25 cellular contexts compared by ENCODE assay signal in genomic region chr10:3179174-3179573, GRCh38. TPM values are rescaled to one million over a fixed set of nuclear protein-coding genes. Genes with fewer than 3 reads are reported as not detected.
DNase-seq lines count a peak whose midpoint lies in the region; ATAC-seq, FAIRE-seq and TF ChIP-seq lines count a peak whose summit lies in the region.
"Had no signal": no experiment of that assay in that cellular context is flagged by ENCODE, and none has a peak within 500 bp of the region (broad histone marks: within the 10 kb centered on the region; RNA-seq: fewer than 3 reads in every experiment).

No MANE protein-coding gene starts in this region.

- intact Hi-C loops in IMR-90 (cut with micrococcal nuclease) = no loop called here

- H3K4me1 Mint-ChIP-seq in astrocyte (ENCODE audit: low read depth, unreplicated experiment) = no peaks in the 10 kb centered on the region
- H3K4me1 Mint-ChIP-seq: CD4-positive, alpha-beta memory T cell had no signal

- H2AFZ ChIP-seq in IMR-90 (replicated peaks; ENCODE audit: low read length, poor library complexity) (no peak overlapping the region), astrocyte (ENCODE audit: low read depth, low read length) (no peak overlapping the region), mesenchymal stem cell (ENCODE audit: low read depth, low read length) (no peak overlapping the region)
- H2AFZ ChIP-seq: GM23338 had no signal

- peaks cover 2% of the 10 kb centered on the region for H3K27me3 Mint-ChIP-seq in astrocyte (ENCODE audit: low read depth, unreplicated experiment)

- H2BK20ac ChIP-seq in IMR-90 (ENCODE audit: low read depth, low read length) = no peak overlapping the region

- no peak overlapping the region for H3K56ac ChIP-seq in IMR-90 (ENCODE audit: extremely low read depth, insufficient read depth, low read length)

- CTCF ChIA-PET in IMR-90 (lab: Yijun Ruan, JAX) = no interaction called here

- TF ChIP-seq POLR2A in IMR-90 (IDR thresholded peaks at IDR 0.05; ENCODE audit: low read depth, low read length) = no peak

- H3K79me2 ChIP-seq in astrocyte (ENCODE audit: insufficient read depth, low read length) = no peaks in the 10 kb centered on the region

- H3K4me3 ChIP-seq in IMR-90 (ENCODE audit: insufficient read depth, low read depth, low read length) (no peak overlapping the region), astrocyte (ENCODE audit: insufficient read depth, low read depth, low read length) (no peak overlapping the region), fibroblast of the aortic adventitia (ENCODE audit: low read depth, low read length) (no peak overlapping the region), mesenchymal stem cell (ENCODE audit: insufficient read depth in 1 of 2, low read depth in 1 of 2, low read length in 2 of 2) (no peak overlapping the region)
- H3K4me3 ChIP-seq: A549; BLaER1 treated with 17β-estradiol and CSF1 and Interleukin-3, amounts not matched to agents 10 nM and 100 nM; GM23338 had no signal

- H4K20me1 ChIP-seq in IMR-90 (ENCODE audit: insufficient read depth, low read length) (no peaks in the 10 kb centered on the region), astrocyte (ENCODE audit: insufficient read depth, low read length) (no peaks in the 10 kb centered on the region)
- H4K20me1 ChIP-seq: BLaER1 treated with 17β-estradiol and CSF1 and Interleukin-3, amounts not matched to agents 10 nM and 100 nM had no signal

- peaks cover 24% of the 10 kb centered on the region for H3K27me3 ChIP-seq in IMR-90 (ENCODE audit: control insufficient read depth, insufficient read depth, low read length)
- H3K27me3 ChIP-seq in astrocyte (ENCODE audit: insufficient read depth, low read length) = peaks cover 8% of the 10 kb centered on the region
- H3K27me3 ChIP-seq in mesenchymal stem cell (ENCODE audit: control insufficient read depth in 1 of 2, insufficient read depth in 1 of 2, low read length in 2 of 2) = peaks cover 0 to 17% of the 10 kb centered on the region in 2 experiments
- H3K27me3 ChIP-seq: BLaER1 treated with 17β-estradiol and CSF1 and Interleukin-3, amounts not matched to agents 10 nM and 100 nM had no signal

- H2BK12ac ChIP-seq in mesenchymal stem cell (ENCODE audit: low read length in 2 of 2) = no peak overlapping the region

- no peaks in the 10 kb centered on the region for H3K36me3 ChIP-seq in IMR-90 (ENCODE audit: control insufficient read depth, insufficient read depth, low read length)
- H3K36me3 ChIP-seq in astrocyte (ENCODE audit: insufficient read depth, low read length) = no peaks in the 10 kb centered on the region
- no peaks in the 10 kb centered on the region for H3K36me3 ChIP-seq in mesenchymal stem cell (ENCODE audit: control insufficient read depth in 1 of 2, insufficient read depth in 2 of 2, low read depth in 1 of 2, low read length in 2 of 2)
- H3K36me3 ChIP-seq: BE2C; BLaER1 treated with 17β-estradiol and CSF1 and Interleukin-3, amounts not matched to agents 10 nM and 100 nM had no signal

- H3K9ac ChIP-seq in IMR-90 (ENCODE audit: low read depth, low read length) (no peak overlapping the region), astrocyte (ENCODE audit: low read length) (no peak overlapping the region), mesenchymal stem cell (ENCODE audit: low read length) (no peak overlapping the region)
- H3K9ac ChIP-seq: BLaER1 treated with 17β-estradiol and CSF1 and Interleukin-3, amounts not matched to agents 10 nM and 100 nM had no signal

- in situ Hi-C loops in IMR-90 (cut with MboI; ENCODE audit: low sequenced_read_pairs) = no loop called here

- H3K4me2 ChIP-seq in IMR-90 (ENCODE audit: low read depth, low read length) (no peak overlapping the region), astrocyte (ENCODE audit: low read length) (no peak overlapping the region), mesenchymal stem cell (ENCODE audit: low read length, poor library complexity, severe bottlenecking) (no peak overlapping the region)
- H3K4me2 ChIP-seq: A549; BLaER1 treated with 17β-estradiol and CSF1 and Interleukin-3, amounts not matched to agents 10 nM and 100 nM; GM23338 had no signal

- H3K4ac ChIP-seq in IMR-90 (ENCODE audit: low read depth, low read length) (no peak overlapping the region), mesenchymal stem cell (ENCODE audit: low read depth in 1 of 2, low read length in 2 of 2) (no peak overlapping the region)

- dilution Hi-C loops in IMR-90 (cut with HindIII; ENCODE audit: low sequenced_read_pairs, unreplicated experiment) = no loop called here

- TF ChIP-seq RAD21 in IMR-90 (IDR thresholded peaks at IDR 0.05; ENCODE audit: low read length) = no peak

- POLR2A ChIA-PET in IMR-90 (lab: Charles Lee; ENCODE audit: unreplicated experiment) = no interaction called here

- TF ChIP-seq CTCF in IMR-90 (conservative IDR thresholded peaks at IDR 0.05; ENCODE audit: low read depth, low read length) = no peak
- no peak for TF ChIP-seq CTCF in astrocyte (IDR thresholded peaks at IDR 0.05; ENCODE audit: insufficient read depth, low read depth, low read length)
- no peak for TF ChIP-seq CTCF in fibroblast of the aortic adventitia (IDR thresholded peaks at IDR 0.05; ENCODE audit: insufficient read depth, low read length)

- DNase-seq in IMR-90 (peak; percentile 6), astrocyte (ENCODE audit: low read depth) (peak; percentile 36), fibroblast of the aortic adventitia (ENCODE audit: low read depth) (peak; percentile 42), mesenchymal stem cell (peak; percentile 17), HUDEP-2 (lab: John Stamatoyannopoulos, UW; ENCODE audit: unreplicated experiment in 76 of 76) (no peak)
- DNase-seq: 8988T; ACHN; AML-193; BE2C; Calu3; CD4-positive, alpha-beta memory T cell; COR-L47; DMS53; DMS79 treated with DMSO at 0.1 percent for 48 hours; GF-D8; H9 had no signal

- no peak overlapping the region for H2AK5ac ChIP-seq in IMR-90 (ENCODE audit: low read depth, low read length)
- no peak overlapping the region for H2AK5ac ChIP-seq in mesenchymal stem cell (ENCODE audit: low read length, severe bottlenecking)

- no peaks in the 10 kb centered on the region; the same call in 1 of the 2 replicates for H3K9me3 ChIP-seq in IMR-90 (ENCODE audit: control insufficient read depth, insufficient read depth, low read length)
- H3K9me3 ChIP-seq in astrocyte (ENCODE audit: insufficient read depth, low read depth, low read length) = no peaks in the 10 kb centered on the region
- H3K9me3 ChIP-seq in mesenchymal stem cell (ENCODE audit: control insufficient read depth, low read length) = no peaks in the 10 kb centered on the region
- H3K9me3 ChIP-seq: BE2C; BLaER1 treated with 17β-estradiol and CSF1 and Interleukin-3, amounts not matched to agents 10 nM and 100 nM had no signal

- H4K8ac ChIP-seq in IMR-90 (ENCODE audit: low read depth in 2 of 2, low read length in 2 of 2) (no peak overlapping the region), mesenchymal stem cell (ENCODE audit: low read length) (no peak overlapping the region)

- no peak overlapping the region for H2BK15ac ChIP-seq in IMR-90 (ENCODE audit: low read depth, low read length)
- H2BK15ac ChIP-seq in mesenchymal stem cell (ENCODE audit: low read depth, poor library complexity, severe bottlenecking) = no peak overlapping the region

- H3K27ac ChIP-seq in IMR-90 (ENCODE audit: insufficient read depth, low read length) (no peak overlapping the region), astrocyte (ENCODE audit: low read depth, low read length) (no peak overlapping the region), mesenchymal stem cell (ENCODE audit: low read length, poor library complexity, severe bottlenecking) (no peak overlapping the region)
- H3K27ac ChIP-seq: A549; BLaER1 treated with 17β-estradiol and CSF1 and Interleukin-3, amounts not matched to agents 10 nM and 100 nM had no signal

- no peaks in the 10 kb centered on the region for H3K36me3 Mint-ChIP-seq in astrocyte (ENCODE audit: low read depth, unreplicated experiment)
- H3K36me3 Mint-ChIP-seq: CD14-positive monocyte; CD4-positive, alpha-beta memory T cell had no signal

- no peak for FAIRE-seq in astrocyte (lab: Jason Lieb, UNC)
- FAIRE-seq: A549, GM12891, GM19239 had no signal

- ATAC-seq in IMR-90 (ENCODE audit: low read depth) = no peak; the same call in 1 of the 2 replicates
- ATAC-seq in GM18909 (IDR thresholded peaks at IDR 0.05; ENCODE audit: poor library complexity, unreplicated experiment) = no peak
- ATAC-seq in HG02884 (IDR thresholded peaks at IDR 0.05; ENCODE audit: unreplicated experiment) = no peak
- ATAC-seq: A549, GM23338, HCT116 had no signal

- BruUV-seq in IMR-90 (replicated peaks; lab: Mats Ljungman, UMichigan) = no TSS peak

- H2BK5ac ChIP-seq in IMR-90 (ENCODE audit: low read depth, low read length, poor library complexity, severe bottlenecking) (no peak overlapping the region), mesenchymal stem cell (ENCODE audit: low read depth, low read length, poor library complexity, severe bottlenecking) (no peak overlapping the region)

- H2BK120ac ChIP-seq in IMR-90 (ENCODE audit: low read depth, low read length) = no peak overlapping the region
- H2BK120ac ChIP-seq in mesenchymal stem cell (ENCODE audit: low read depth, low read length) = no peak overlapping the region

- no peak overlapping the region for H3K27ac Mint-ChIP-seq in astrocyte (ENCODE audit: unreplicated experiment)
- H3K27ac Mint-ChIP-seq: CD14-positive monocyte; CD4-positive, alpha-beta memory T cell; GM23338; H9 had no signal

- no peak overlapping the region for H4K5ac ChIP-seq in IMR-90 (ENCODE audit: low read depth, low read length)

- H2AK9ac ChIP-seq in IMR-90 (replicated peaks; ENCODE audit: low read depth, low read length, poor library complexity) = no peak overlapping the region

- H3K4me3 Mint-ChIP-seq in astrocyte (ENCODE audit: unreplicated experiment) = no peak overlapping the region
- H3K4me3 Mint-ChIP-seq: CD14-positive monocyte; CD4-positive, alpha-beta memory T cell; GM23338; H9 had no signal

- H3K14ac ChIP-seq in IMR-90 (replicated peaks; ENCODE audit: low read depth, low read length) = 0 out of 2 replicates have a peak overlapping the region, but pooled peaks have one; percentile 48
- H3K14ac ChIP-seq in mesenchymal stem cell (ENCODE audit: low read length in 2 of 2) = no peak overlapping the region

- H3K18ac ChIP-seq in IMR-90 (ENCODE audit: low read depth, low read length) = no peak overlapping the region
- H3K18ac ChIP-seq in mesenchymal stem cell (ENCODE audit: low read depth in 1 of 2, low read length in 2 of 2) = no peak overlapping the region

- no peak overlapping the region for H4K91ac ChIP-seq in IMR-90 (ENCODE audit: insufficient read depth, low read depth, low read length)
- H4K91ac ChIP-seq in mesenchymal stem cell (ENCODE audit: low read length) = no peak overlapping the region

- no peaks in the 10 kb centered on the region for H3K4me1 ChIP-seq in IMR-90 (ENCODE audit: control insufficient read depth, insufficient read depth, low read length)
- no peaks in the 10 kb centered on the region for H3K4me1 ChIP-seq in astrocyte (ENCODE audit: insufficient read depth, low read length)
- H3K4me1 ChIP-seq in mesenchymal stem cell (ENCODE audit: control insufficient read depth, insufficient read depth, low read depth, low read length) = no peaks in the 10 kb centered on the region
- H3K4me1 ChIP-seq: A549, BE2C had no signal

- no peaks in the 10 kb centered on the region for H3K9me1 ChIP-seq in IMR-90 (ENCODE audit: insufficient read depth, low read length)

- H3K9me3 Mint-ChIP-seq in astrocyte (ENCODE audit: unreplicated experiment) = no peaks in the 10 kb centered on the region
- H3K9me3 Mint-ChIP-seq: GM23338, H9 had no signal

- H3K23ac ChIP-seq in IMR-90 (ENCODE audit: low read depth, low read length) = no peak overlapping the region
- H3K23ac ChIP-seq in mesenchymal stem cell (ENCODE audit: low read length in 2 of 2) = no peak overlapping the region

- no peaks in the 10 kb centered on the region for H3K79me1 ChIP-seq in IMR-90 (ENCODE audit: low read depth in 1 of 2, low read length in 2 of 2)
- H3K79me1 ChIP-seq in mesenchymal stem cell (replicated peaks; ENCODE audit: low read length, poor library complexity, severe bottlenecking) = no peaks in the 10 kb centered on the region

- 80% methylated on average over 1 of the region's 5 CpGs; no CpG with 5 or more reads in 1 of the 2 experiments for WGBS in IMR-90 (ENCODE audit: extremely low coverage in 2 of 2, insufficient read length in 1 of 2), 2 experiments
- 95% methylated on average over 5 of the region's 5 CpGs for whole genome bisulfite sequencing in mesenchymal stem cell

RNA-seq across cellular contexts. Expression of gene PITRM1, which starts 6.6 kb away (rescaled TPM):
- 111 and 124 TPM in 2 replicates for total RNA-seq in IMR-90 (2012; rRNA removed)
- 92.3 and 97.1 TPM in 2 replicates for polyA plus RNA-seq in IMR-90 (2012; rRNA removed)
- 54.3 and 69.2 TPM in 2 replicates for polyA plus RNA-seq in IMR-90 (2012; cell fraction: cytosol; rRNA removed)
- polyA plus RNA-seq in IMR-90 (2012; cell fraction: nucleus; rRNA removed; ENCODE audit: low replicate concordance) = 219 and 253 TPM in 2 replicates
- total RNA-seq in astrocyte = 80.4 and 81.3 TPM in 2 replicates
- 29.7 and 110 TPM in 2 replicates for total RNA-seq in fibroblast of the aortic adventitia (ENCODE audit: low replicate concordance)
- 53.6 TPM for polyA plus RNA-seq in mesenchymal stem cell (2013, experiment 1 of 2)
- 50.9 TPM for polyA plus RNA-seq in mesenchymal stem cell (2013, experiment 2 of 2)

Comparison
In these comparisons a context has a peak if more than half of its experiments do, and no peak if none do; other contexts are left out.
1. DNase-seq: peak in IMR-90 (single experiment), astrocyte (single experiment), fibroblast of the aortic adventitia (single experiment) and mesenchymal stem cell (single experiment); none in HUDEP-2 (0 of 76).